Comparison of ENCODE assay signal across 9 cellular contexts in the genomic region with DNA sequence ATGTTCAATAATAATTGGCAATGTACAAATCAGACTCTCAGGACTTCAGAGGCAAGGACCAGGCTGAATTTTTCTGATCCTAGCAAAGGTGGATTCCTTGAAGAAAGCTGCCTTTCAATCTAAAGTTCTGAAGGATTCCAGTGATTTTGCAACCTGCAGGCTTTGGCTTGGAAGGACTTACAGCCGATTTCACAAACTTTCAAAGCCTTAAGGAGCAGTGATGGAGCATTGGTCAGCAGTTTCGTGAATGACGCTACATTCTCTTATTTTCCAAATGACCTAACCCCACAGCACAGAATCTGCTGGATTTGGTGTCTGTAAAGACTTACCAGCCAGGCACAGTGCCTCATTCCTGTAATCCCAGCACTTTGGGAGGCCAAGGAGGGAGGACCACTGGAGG.
DNase-seq lines count a peak whose midpoint lies in the region; TF ChIP-seq lines count a peak whose summit lies in the region.
"Had no signal": no experiment of that assay in that cellular context is flagged by ENCODE, and none has a peak within 500 bp of the region (broad histone marks: within the 10 kb centered on the region; RNA-seq: fewer than 3 reads in every experiment).

No MANE protein-coding gene starts in this region.

- no peak overlapping the region for H3K4me3 ChIP-seq in AG09309 (ENCODE audit: control insufficient read depth, low read depth, low read length)
- no peak overlapping the region for H3K4me3 ChIP-seq in KMS-11 (IDR thresholded peaks at IDR 0.05; ENCODE audit: insufficient read depth, low read depth, low read length)
- H3K4me3 ChIP-seq in coronary artery: peak overlapping the region; percentile 97
- H3K4me3 ChIP-seq in neural cell (ENCODE audit: low read length): peak overlapping the region; percentile 97

- peak overlapping the region; percentile 90; the same call in 1 of the 2 replicates for H2AFZ ChIP-seq in KMS-11 (ENCODE audit: low read depth)
- H2AFZ ChIP-seq in neural cell (ENCODE audit: low read depth, low read length): peak overlapping the region; percentile 56

- H3K9me3 ChIP-seq in neural cell (ENCODE audit: low read length): no peaks in the 10 kb centered on the region

- peaks cover 13% of the 10 kb centered on the region for H3F3A ChIP-seq in neural cell (ENCODE audit: insufficient read depth, low read length, poor library complexity, severe bottlenecking)

- H4K20me1 ChIP-seq in KMS-11 (ENCODE audit: insufficient read depth) (no peaks in the 10 kb centered on the region), neural cell (ENCODE audit: insufficient read depth) (no peaks in the 10 kb centered on the region)

- no peaks in the 10 kb centered on the region for H3K79me2 ChIP-seq in KMS-11 (ENCODE audit: insufficient read depth, low read depth)
- no peaks in the 10 kb centered on the region for H3K79me2 ChIP-seq in neural cell (replicated peaks; ENCODE audit: insufficient read depth, low read length)

- H3K9me2 ChIP-seq in neural cell (ENCODE audit: insufficient read depth, low read length): no peaks in the 10 kb centered on the region

- no peak for TF ChIP-seq RAD21 in neural cell (conservative IDR thresholded peaks at IDR 0.05)

- H3K36me3 ChIP-seq in KMS-11 (ENCODE audit: insufficient read depth) (no peaks in the 10 kb centered on the region), neural cell (ENCODE audit: insufficient read depth, low read length) (no peaks in the 10 kb centered on the region)

- 0 out of 2 replicates have a peak overlapping the region, but pooled peaks have one; percentile 70 for H3K27ac ChIP-seq in KMS-11
- H3K27ac ChIP-seq in coronary artery: peak overlapping the region; percentile 78 to 99
- peak overlapping the region; percentile 99 for H3K27ac ChIP-seq in neural cell (ENCODE audit: low read length)

- H3K4me2 ChIP-seq in KMS-11 (peak overlapping the region; percentile 81; the same call in 1 of the 2 replicates), neural cell (ENCODE audit: low read length) (peak overlapping the region; percentile 87)

- peak; percentile 77 for DNase-seq in AG09309 (ENCODE audit: low read depth)
- no peak for DNase-seq in coronary artery (ENCODE audit: low spot score)
- no peak for DNase-seq in EL
- DNase-seq in GM03348 (ENCODE audit: low spot score): no peak
- DNase-seq in glomerular visceral epithelial cell (ENCODE audit: extremely low spot score): no peak
- DNase-seq in activated CD4-positive, alpha-beta T cell treated with anti-CD3 and anti-CD28 coated beads, Interleukin-2, amount 50 U/mL, for 4 hours: no peak
- DNase-seq: NCI-H1417 had no signal

- no peaks in the 10 kb centered on the region for H3K27me3 ChIP-seq in KMS-11 (ENCODE audit: insufficient read depth, low read depth)
- no peaks in the 10 kb centered on the region for H3K27me3 ChIP-seq in neural cell (ENCODE audit: insufficient read depth, low read depth, low read length)

- TF ChIP-seq EP300 in neural cell (conservative IDR thresholded peaks at IDR 0.05; ENCODE audit: poor library complexity, severe bottlenecking): no peak

- H3K9ac ChIP-seq in KMS-11 (no peak overlapping the region), neural cell (ENCODE audit: low read length) (peak overlapping the region; percentile 83)

- no peak for TF ChIP-seq CTCF in AG09309 (IDR thresholded peaks at IDR 0.05; ENCODE audit: control insufficient read depth, insufficient read depth, low read depth, low read length, missing control alignments)
- no peak for TF ChIP-seq CTCF in KMS-11 (conservative IDR thresholded peaks at IDR 0.05; ENCODE audit: low read depth, low read length)
- no peak for TF ChIP-seq CTCF in coronary artery (IDR thresholded peaks at IDR 0.05)
- no peak for TF ChIP-seq CTCF in neural cell (IDR thresholded peaks at IDR 0.05; ENCODE audit: poor library complexity, severe bottlenecking)

- H3K4me1 ChIP-seq in KMS-11 (ENCODE audit: low read depth, poor library complexity, severe bottlenecking): peaks cover 36% of the 10 kb centered on the region

TF ChIP-seq in neural cell, 6 proteins besides CTCF, POLR2A, EP300 and RAD21:
- no peak for TF ChIP-seq SMC3 (conservative IDR thresholded peaks at IDR 0.05; ENCODE audit: poor library complexity)
- TF ChIP-seq, protein P1, sequence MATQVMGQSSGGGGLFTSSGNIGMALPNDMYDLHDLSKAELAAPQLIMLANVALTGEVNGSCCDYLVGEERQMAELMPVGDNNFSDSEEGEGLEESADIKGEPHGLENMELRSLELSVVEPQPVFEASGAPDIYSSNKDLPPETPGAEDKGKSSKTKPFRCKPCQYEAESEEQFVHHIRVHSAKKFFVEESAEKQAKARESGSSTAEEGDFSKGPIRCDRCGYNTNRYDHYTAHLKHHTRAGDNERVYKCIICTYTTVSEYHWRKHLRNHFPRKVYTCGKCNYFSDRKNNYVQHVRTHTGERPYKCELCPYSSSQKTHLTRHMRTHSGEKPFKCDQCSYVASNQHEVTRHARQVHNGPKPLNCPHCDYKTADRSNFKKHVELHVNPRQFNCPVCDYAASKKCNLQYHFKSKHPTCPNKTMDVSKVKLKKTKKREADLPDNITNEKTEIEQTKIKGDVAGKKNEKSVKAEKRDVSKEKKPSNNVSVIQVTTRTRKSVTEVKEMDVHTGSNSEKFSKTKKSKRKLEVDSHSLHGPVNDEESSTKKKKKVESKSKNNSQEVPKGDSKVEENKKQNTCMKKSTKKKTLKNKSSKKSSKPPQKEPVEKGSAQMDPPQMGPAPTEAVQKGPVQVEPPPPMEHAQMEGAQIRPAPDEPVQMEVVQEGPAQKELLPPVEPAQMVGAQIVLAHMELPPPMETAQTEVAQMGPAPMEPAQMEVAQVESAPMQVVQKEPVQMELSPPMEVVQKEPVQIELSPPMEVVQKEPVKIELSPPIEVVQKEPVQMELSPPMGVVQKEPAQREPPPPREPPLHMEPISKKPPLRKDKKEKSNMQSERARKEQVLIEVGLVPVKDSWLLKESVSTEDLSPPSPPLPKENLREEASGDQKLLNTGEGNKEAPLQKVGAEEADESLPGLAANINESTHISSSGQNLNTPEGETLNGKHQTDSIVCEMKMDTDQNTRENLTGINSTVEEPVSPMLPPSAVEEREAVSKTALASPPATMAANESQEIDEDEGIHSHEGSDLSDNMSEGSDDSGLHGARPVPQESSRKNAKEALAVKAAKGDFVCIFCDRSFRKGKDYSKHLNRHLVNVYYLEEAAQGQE (IDR thresholded peaks at IDR 0.05; ENCODE audit: borderline replicate concordance): no peak
- no peak for TF ChIP-seq TAF1 (IDR thresholded peaks at IDR 0.05; ENCODE audit: low read depth)

Comparison
In these comparisons a context has a peak if more than half of its experiments do, and no peak if none do; other contexts are left out.
1. H3K4me3 ChIP-seq: peak in coronary artery (single experiment) and neural cell (single experiment); none in AG09309 (single experiment) and KMS-11 (single experiment).
2. Peak in every context shown above with its lines, with median percentiles within 50 percentile points of each other: H3K27ac ChIP-seq.